8 cellular contexts compared by ENCODE assay signal in genomic region chr6:26183581-26184408, GRCh38.
DNase-seq lines count a peak whose midpoint lies in the region; ATAC-seq and TF ChIP-seq lines count a peak whose summit lies in the region.

No MANE protein-coding gene starts in this region.

- intact Hi-C loops in activated CD8-positive, alpha-beta T cell treated with anti-CD3 and anti-CD28 coated beads for 36 hours (cut with micrococcal nuclease) = no loop called here

- peak overlapping the region; percentile 95 to 96 (median 95) for H3K4me3 Mint-ChIP-seq in IgD-negative memory B cell
- H3K4me3 Mint-ChIP-seq in activated CD8-positive, alpha-beta T cell treated with anti-CD3 and anti-CD28 coated beads for 36 hours = peak overlapping the region; percentile 76
- H3K4me3 Mint-ChIP-seq in endodermal cell = peak overlapping the region; percentile 83

- H3K36me3 Mint-ChIP-seq in IgD-negative memory B cell (peaks cover 2% of the 10 kb centered on the region), endodermal cell (ENCODE audit: low read depth) (no peaks in the 10 kb centered on the region)
- H3K36me3 Mint-ChIP-seq in activated CD8-positive, alpha-beta T cell treated with anti-CD3 and anti-CD28 coated beads for 36 hours (ENCODE audit: low read depth) = no peaks in the 10 kb centered on the region

- POLR2A ChIA-PET in activated CD8-positive, alpha-beta T cell treated with anti-CD3 and anti-CD28 coated beads for 36 hours (lab: Charles Lee) = interaction anchor here (0.7 to 20.3 kb wide), 32 partner anchors 8 to 1624 kb away, joined by 3 to 883 read pairs (median 5); a partner anchor contains a TSS

- WGBS in endodermal cell (ENCODE audit: insufficient coverage in 1 of 2, insufficient read length in 1 of 2), 2 experiments = 1 to 2% methylated on average over 22 to 37 of the region's 37 CpGs

- H3K27ac ChIP-seq in endodermal cell (ENCODE audit: low read depth, low read length) = peak overlapping the region; percentile 86

- no peaks in the 10 kb centered on the region for H3K36me3 ChIP-seq in endodermal cell (ENCODE audit: control insufficient read depth, insufficient read depth, low read length)

- ATAC-seq in activated CD8-positive, alpha-beta T cell treated with anti-CD3 and anti-CD28 coated beads for 36 hours = peak; percentile 82

- H3K4me1 Mint-ChIP-seq in IgD-negative memory B cell (peaks cover 11 to 20% (median 16%) of the 10 kb centered on the region in 3 donors), endodermal cell (peaks cover 31% of the 10 kb centered on the region)
- H3K4me1 Mint-ChIP-seq in activated CD8-positive, alpha-beta T cell treated with anti-CD3 and anti-CD28 coated beads for 36 hours (ENCODE audit: low read depth) = peaks cover 38% of the 10 kb centered on the region

- peak overlapping the region; percentile 61 for H3K9ac ChIP-seq in endodermal cell (ENCODE audit: extremely low read depth, low read length, poor library complexity, severe bottlenecking)

- no peaks in the 10 kb centered on the region for H3K4me1 ChIP-seq in endodermal cell (ENCODE audit: control insufficient read depth, insufficient read depth, low read length)

- H3K27me3 Mint-ChIP-seq in IgD-negative memory B cell = no peaks in the 10 kb centered on the region
- no peaks in the 10 kb centered on the region for H3K27me3 Mint-ChIP-seq in activated CD8-positive, alpha-beta T cell treated with anti-CD3 and anti-CD28 coated beads for 36 hours
- H3K27me3 Mint-ChIP-seq in endodermal cell (ENCODE audit: insufficient read depth) = no peaks in the 10 kb centered on the region

- DNase-seq in GM13976 (ENCODE audit: low spot score) (peak; percentile 65), endodermal cell (peak; percentile 91), lung microvascular endothelial cell (ENCODE audit: low read depth in 2 of 2) (peak; percentile 87), GDM1 (lab: John Stamatoyannopoulos, UW) (no peak), NCI-H1694 (lab: John Stamatoyannopoulos, UW) (no peak)
- DNase-seq in activated CD8-positive, alpha-beta T cell treated with anti-CD3 and anti-CD28 coated beads for 36 hours = peak; percentile 72
- peak; percentile 41 to 82 (median 66) for DNase-seq in stimulated activated naive CD4-positive, alpha-beta T cell (lab: John Stamatoyannopoulos, UW)

- peaks cover 0 to 2% (median 0%) of the 10 kb centered on the region in 3 donors for H3K9me3 Mint-ChIP-seq in IgD-negative memory B cell
- H3K9me3 Mint-ChIP-seq in activated CD8-positive, alpha-beta T cell treated with anti-CD3 and anti-CD28 coated beads for 36 hours = peaks cover 2% of the 10 kb centered on the region
- no peaks in the 10 kb centered on the region for H3K9me3 Mint-ChIP-seq in endodermal cell

- no peak for TF ChIP-seq CTCF in GM13976 (IDR thresholded peaks at IDR 0.05; ENCODE audit: borderline replicate concordance, control extremely low read depth, extremely low read depth, insufficient read depth, missing control alignments)
- no peak for TF ChIP-seq CTCF in activated CD8-positive, alpha-beta T cell treated with anti-CD3 and anti-CD28 coated beads for 36 hours (IDR thresholded peaks at IDR 0.05)
- TF ChIP-seq CTCF in endodermal cell (conservative IDR thresholded peaks at IDR 0.05) = no peak

- no peaks in the 10 kb centered on the region for H3K9me3 ChIP-seq in endodermal cell (ENCODE audit: control insufficient read depth, low read length)

- H3K4me3 ChIP-seq in endodermal cell (ENCODE audit: low read length) = peak overlapping the region; percentile 80

- CTCF ChIA-PET in activated CD8-positive, alpha-beta T cell treated with anti-CD3 and anti-CD28 coated beads for 36 hours (lab: Charles Lee) = interaction anchor here (0.8 to 3.2 kb wide), 9 partner anchors 10 to 148 kb away, joined by 3 to 24 read pairs (median 4); a partner anchor contains a TSS

- peak overlapping the region; percentile 86 to 92 (median 91) for H3K27ac Mint-ChIP-seq in IgD-negative memory B cell
- H3K27ac Mint-ChIP-seq in activated CD8-positive, alpha-beta T cell treated with anti-CD3 and anti-CD28 coated beads for 36 hours = peak overlapping the region; percentile 84
- peak overlapping the region; percentile 100 for H3K27ac Mint-ChIP-seq in endodermal cell

- H3K27me3 ChIP-seq in endodermal cell (ENCODE audit: control insufficient read depth, insufficient read depth, low read length, poor library complexity, severe bottlenecking) = no peaks in the 10 kb centered on the region

- in situ Hi-C loops in GM13976 (cut with MboI; ENCODE audit: low sequenced_read_pairs, unreplicated experiment) = no loop called here

Comparison
In these comparisons a context has a peak if more than half of its experiments do, and no peak if none do; other contexts are left out.
1. DNase-seq: peak in GM13976 (single experiment), activated CD8-positive, alpha-beta T cell treated with anti-CD3 and anti-CD28 coated beads for 36 hours (single experiment), endodermal cell (single experiment), lung microvascular endothelial cell (2 of 2) and stimulated activated naive CD4-positive, alpha-beta T cell (6 of 6); none in GDM1 (single experiment) and NCI-H1694 (single experiment).
2. Peak in every context shown above with its lines, with median percentiles within 50 percentile points of each other: H3K27ac Mint-ChIP-seq and H3K4me3 Mint-ChIP-seq.